7 cellular contexts compared by ENCODE assay signal in the genomic region with DNA sequence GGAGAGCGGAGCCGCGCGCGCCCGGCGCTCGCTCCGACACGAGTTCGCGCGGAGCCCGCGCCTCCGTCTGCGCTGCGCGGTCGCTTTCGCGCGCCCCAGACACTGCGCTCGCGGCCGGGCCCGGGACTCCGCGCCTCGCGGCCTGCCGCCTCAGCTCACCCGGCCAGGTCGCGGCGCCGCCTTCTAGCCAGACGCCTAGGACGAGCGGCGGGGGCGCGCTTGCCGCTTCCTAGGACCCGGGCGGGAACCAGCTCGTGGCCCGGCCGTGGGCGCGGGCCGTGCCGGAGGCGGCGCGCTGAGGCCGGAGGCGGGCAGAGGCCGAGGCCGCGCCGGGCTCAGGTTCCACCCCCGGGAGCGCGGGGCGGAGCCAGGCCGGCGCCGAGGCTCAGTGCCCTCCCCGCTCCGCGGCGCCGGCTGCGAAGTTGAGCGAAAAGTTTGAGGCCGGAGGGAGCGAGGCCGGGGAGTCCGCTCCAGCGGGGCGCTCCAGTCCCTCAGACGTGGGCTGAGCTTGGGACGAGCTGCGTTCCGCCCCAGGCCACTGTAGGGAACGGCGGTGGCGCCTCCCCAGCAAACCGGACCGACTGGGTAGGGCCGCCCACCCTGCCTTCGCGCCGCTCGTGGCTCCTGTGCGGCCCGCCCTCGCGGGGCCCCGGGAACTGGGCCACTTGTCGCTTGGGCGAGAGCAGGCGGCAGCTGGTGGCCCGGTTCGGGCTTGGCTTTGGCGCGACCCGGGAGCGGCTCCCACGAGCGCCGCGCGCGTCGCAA. TPM values are rescaled to one million over a fixed set of nuclear protein-coding genes. Genes with fewer than 3 reads are reported as not detected.
DNase-seq lines count a peak whose midpoint lies in the region; ATAC-seq and TF ChIP-seq lines count a peak whose summit lies in the region.

A gene with protein sequence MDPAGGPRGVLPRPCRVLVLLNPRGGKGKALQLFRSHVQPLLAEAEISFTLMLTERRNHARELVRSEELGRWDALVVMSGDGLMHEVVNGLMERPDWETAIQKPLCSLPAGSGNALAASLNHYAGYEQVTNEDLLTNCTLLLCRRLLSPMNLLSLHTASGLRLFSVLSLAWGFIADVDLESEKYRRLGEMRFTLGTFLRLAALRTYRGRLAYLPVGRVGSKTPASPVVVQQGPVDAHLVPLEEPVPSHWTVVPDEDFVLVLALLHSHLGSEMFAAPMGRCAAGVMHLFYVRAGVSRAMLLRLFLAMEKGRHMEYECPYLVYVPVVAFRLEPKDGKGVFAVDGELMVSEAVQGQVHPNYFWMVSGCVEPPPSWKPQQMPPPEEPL (plus strand): TSS at position 388 of the 765 bp plus-strand sequence. CDS start 1,036 bp downstream, outside the sequence.

- H3K36me3 Mint-ChIP-seq in activated CD8-positive, alpha-beta memory T cell treated with anti-CD3 and anti-CD28 coated beads, Interleukin-2, amount 10 ng/mL, durations not matched to agents 7 days and 5 days: peaks cover 2% of the 10 kb centered on the region

- peak; percentile 47 for ATAC-seq in HG02623 (IDR thresholded peaks at IDR 0.05; ENCODE audit: unreplicated experiment)
- ATAC-seq in activated CD8-positive, alpha-beta memory T cell treated with anti-CD3 and anti-CD28 coated beads, Interleukin-2, amount 10 ng/mL, durations not matched to agents 7 days and 5 days: peak; percentile 74

- no peak for TF ChIP-seq CTCF in GM13977 (IDR thresholded peaks at IDR 0.05; ENCODE audit: extremely low read depth, insufficient read depth, missing control alignments)

- H3K4me3 Mint-ChIP-seq in activated CD8-positive, alpha-beta memory T cell treated with anti-CD3 and anti-CD28 coated beads, Interleukin-2, amount 10 ng/mL, durations not matched to agents 7 days and 5 days: peak within 1 kb of the TSS; percentile 81

- in situ Hi-C loops in GM13977 (cut with MboI; ENCODE audit: low pct_unique_long_range_greater_than_20kb, low sequenced_read_pairs, unreplicated experiment): no loop called here

- H3K9me3 Mint-ChIP-seq in activated CD8-positive, alpha-beta memory T cell treated with anti-CD3 and anti-CD28 coated beads, Interleukin-2, amount 10 ng/mL, durations not matched to agents 7 days and 5 days (ENCODE audit: low read depth): no peaks in the 10 kb centered on the region

- CTCF ChIA-PET in activated CD8-positive, alpha-beta memory T cell treated with anti-CD3 and anti-CD28 coated beads, Interleukin-2, amount 10 ng/mL, durations not matched to agents 7 days and 5 days (lab: Charles Lee): interaction anchor here (0.6 to 11.1 kb wide), 30 partner anchors 8 to 529 kb away, joined by 3 to 158 read pairs (median 4); partner anchors contain the start of genes EXOC7, PRPSAP1, UBALD2 and WBP2

- H3K4me1 Mint-ChIP-seq in activated CD8-positive, alpha-beta memory T cell treated with anti-CD3 and anti-CD28 coated beads, Interleukin-2, amount 10 ng/mL, durations not matched to agents 7 days and 5 days: peaks cover 17% of the 10 kb centered on the region

- H3K27ac Mint-ChIP-seq in activated CD8-positive, alpha-beta memory T cell treated with anti-CD3 and anti-CD28 coated beads, Interleukin-2, amount 10 ng/mL, durations not matched to agents 7 days and 5 days: peak within 1 kb of the TSS; percentile 89

- peak; percentile 96 for DNase-seq in GM13977 (ENCODE audit: low spot score)
- DNase-seq in NCI-H460 (ENCODE audit: extremely low read depth, low read depth): peak; percentile 61
- DNase-seq in activated CD8-positive, alpha-beta memory T cell treated with anti-CD3 and anti-CD28 coated beads, Interleukin-2, amount 10 ng/mL, durations not matched to agents 7 days and 5 days: peak; percentile 79
- DNase-seq in epidermal melanocyte (ENCODE audit: insufficient read length, low spot score): peak; percentile 87
- peak; percentile 61 for DNase-seq in mucosa of gallbladder (ENCODE audit: low spot score)
- peak; percentile 47 to 55 for DNase-seq in stimulated activated CD8-positive, alpha-beta memory T cell treated with anti-CD3 and anti-CD28 coated beads, Interleukin-7, amount 100 ng/mL, for 48 hours (ENCODE audit: extremely low read depth in 1 of 2, low read depth in 1 of 2)

- no peaks in the 10 kb centered on the region for H3K27me3 Mint-ChIP-seq in activated CD8-positive, alpha-beta memory T cell treated with anti-CD3 and anti-CD28 coated beads, Interleukin-2, amount 10 ng/mL, durations not matched to agents 7 days and 5 days

RNA-seq across cellular contexts. Expression of the gene that starts here (rescaled TPM):
- total RNA-seq in NCI-H460 (2014; rRNA removed; shearing (Covaris generic)): 7.0 and 9.6 TPM in 2 replicates
- 15.8 and 33.5 TPM in 2 replicates for polyA plus RNA-seq in NCI-H460 (2014; cell fraction: nucleus; rRNA removed)
- total RNA-seq in activated CD8-positive, alpha-beta memory T cell treated with anti-CD3 and anti-CD28 coated beads, Interleukin-2, amount 10 ng/mL, durations not matched to agents 7 days and 5 days: 1 to 10 TPM; 5.4 to 8.4 TPM
- 4.0 TPM for total RNA-seq in mucosa of gallbladder

Comparison
In these comparisons a context has a peak if more than half of its experiments do, and no peak if none do; other contexts are left out.
1. Peak in every context shown above with its lines: DNase-seq and ATAC-seq.